In the genomic region with DNA sequence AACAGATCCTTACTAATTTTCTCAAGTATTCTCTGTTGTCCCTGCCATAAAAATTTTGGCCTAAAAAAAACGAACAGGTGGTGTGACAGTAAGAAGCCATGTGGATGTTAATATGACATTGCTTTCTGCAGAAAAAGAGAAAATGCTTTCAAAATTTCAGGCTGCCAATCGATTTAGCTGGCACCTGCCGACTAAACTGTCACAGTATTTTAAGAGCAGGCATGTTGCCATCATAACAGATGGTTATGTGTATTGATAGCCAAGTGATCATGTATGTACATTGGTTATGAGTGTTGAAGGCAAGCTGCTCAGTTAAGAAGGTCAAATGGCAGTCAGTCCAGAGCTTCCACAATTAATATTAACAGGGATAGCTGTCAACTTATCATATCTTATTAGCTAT, we compare ENCODE assay signal across 13 cellular contexts.
DNase-seq lines count a peak whose midpoint lies in the region; ATAC-seq, FAIRE-seq and TF ChIP-seq lines count a peak whose summit lies in the region.
"Had no signal": no experiment of that assay in that cellular context is flagged by ENCODE, and none has a peak within 500 bp of the region (broad histone marks: within the 10 kb centered on the region; RNA-seq: fewer than 3 reads in every experiment).

No MANE protein-coding gene starts in this region.

- DNase-seq in G401 (ENCODE audit: low spot score) (peak; percentile 89), NCI-H1105 (lab: John Stamatoyannopoulos, UW) (peak; percentile 27), NCI-H446 (lab: John Stamatoyannopoulos, UW) (peak; percentile 97 to 99), cerebellar cortex (ENCODE audit: low spot score) (peak; percentile 87), GM12892 (ENCODE audit: insufficient read length) (no peak), DMS153 (lab: John Stamatoyannopoulos, UW) (no peak)
- DNase-seq: Caco-2; CD4-positive, alpha-beta memory T cell; GDM1; NCI-H1417 treated with DMSO at 0.1 percent for 48 hours; NCI-H1930; T-helper 1 cell had no signal

- no peak for ATAC-seq in HG03039 (IDR thresholded peaks at IDR 0.05; ENCODE audit: unreplicated experiment)

- FAIRE-seq in GM12892 (lab: Jason Lieb, UNC), result no peak

- no peak for TF ChIP-seq POLR2A in GM12892 (IDR thresholded peaks at IDR 0.05; ENCODE audit: low read depth, low read length)

- in situ Hi-C loops in G401 (cut with HindIII; ENCODE audit: low sequenced_read_pairs), result no loop called here

Comparison
In these comparisons a context has a peak if more than half of its experiments do, and no peak if none do; other contexts are left out.
1. DNase-seq: peak in G401 (single experiment), NCI-H1105 (single experiment), NCI-H446 (2 of 2) and cerebellar cortex (single experiment); none in GM12892 (single experiment) and DMS153 (single experiment).